Comparison of ENCODE assay signal across 19 cellular contexts in genomic region chr5:52491071-52491828, GRCh38.
A peak's percentile ranks its signal among the peaks of the same experiment; 100 is the strongest.
DNase-seq lines count a peak whose midpoint lies in the region; TF ChIP-seq lines count a peak whose summit lies in the region.
"Had no signal": no experiment of that assay in that cellular context is flagged by ENCODE, and none has a peak within 500 bp of the region (broad histone marks: within the 10 kb centered on the region; RNA-seq: fewer than 3 reads in every experiment).

No MANE protein-coding gene starts in this region.

- DNase-seq in DMS53 treated with DMSO at 0.1 percent for 48 hours (lab: John Stamatoyannopoulos, UW; ENCODE audit: unreplicated experiment) (peak; percentile 98), NCI-H146 treated with DMSO at 0.1 percent for 48 hours (lab: John Stamatoyannopoulos, UW; ENCODE audit: unreplicated experiment) (peak; percentile 91), NCI-H446 (lab: John Stamatoyannopoulos, UW) (peak; percentile 46 to 63), epithelial cell of proximal tubule (ENCODE audit: low read depth) (peak; percentile 36), 8988T (no peak), putamen (ENCODE audit: low spot score) (no peak), NCI-H1048 (lab: John Stamatoyannopoulos, UW) (no peak)
- DNase-seq in activated CD4-positive, alpha-beta T cell treated with anti-CD3 and anti-CD28 coated beads for 4 hours, result no peak
- DNase-seq: activated CD8-positive, alpha-beta T cell treated with anti-CD3 and anti-CD28 coated beads, Interleukin-2, amount 10 ng/mL, durations not matched to agents 7 days and 5 days; amniotic stem cell; central memory CD4-positive, alpha-beta T cell; effector memory CD8-positive, alpha-beta T cell; GF-D8; H9; left cardiac atrium; NK-92 treated with Interleukin-12 subunit alpha and Interleukin-12 subunit beta, amount 100 ng/mL, for 24 hours; occipital lobe; stimulated activated CD4-positive, alpha-beta T cell treated with anti-CD3 and anti-CD28 coated beads, Interleukin-4, amount 100 ng/mL, for 1 hour; T-helper 1 cell had no signal

- TF ChIP-seq CTCF in epithelial cell of proximal tubule (conservative IDR thresholded peaks at IDR 0.05; ENCODE audit: low read depth, low read length), result no peak

- no peak overlapping the region for H3K4me3 ChIP-seq in epithelial cell of proximal tubule (ENCODE audit: low read depth, low read length)

Comparison
In these comparisons a context has a peak if more than half of its experiments do, and no peak if none do; other contexts are left out.
1. DNase-seq: peak in DMS53 treated with DMSO at 0.1 percent for 48 hours (single experiment), NCI-H146 treated with DMSO at 0.1 percent for 48 hours (single experiment), NCI-H446 (2 of 2) and epithelial cell of proximal tubule (single experiment); none in activated CD4-positive, alpha-beta T cell treated with anti-CD3 and anti-CD28 coated beads for 4 hours (0 of 2), 8988T (single experiment), putamen (single experiment) and NCI-H1048 (single experiment).